22 cellular contexts compared by ENCODE assay signal in the genomic region with DNA sequence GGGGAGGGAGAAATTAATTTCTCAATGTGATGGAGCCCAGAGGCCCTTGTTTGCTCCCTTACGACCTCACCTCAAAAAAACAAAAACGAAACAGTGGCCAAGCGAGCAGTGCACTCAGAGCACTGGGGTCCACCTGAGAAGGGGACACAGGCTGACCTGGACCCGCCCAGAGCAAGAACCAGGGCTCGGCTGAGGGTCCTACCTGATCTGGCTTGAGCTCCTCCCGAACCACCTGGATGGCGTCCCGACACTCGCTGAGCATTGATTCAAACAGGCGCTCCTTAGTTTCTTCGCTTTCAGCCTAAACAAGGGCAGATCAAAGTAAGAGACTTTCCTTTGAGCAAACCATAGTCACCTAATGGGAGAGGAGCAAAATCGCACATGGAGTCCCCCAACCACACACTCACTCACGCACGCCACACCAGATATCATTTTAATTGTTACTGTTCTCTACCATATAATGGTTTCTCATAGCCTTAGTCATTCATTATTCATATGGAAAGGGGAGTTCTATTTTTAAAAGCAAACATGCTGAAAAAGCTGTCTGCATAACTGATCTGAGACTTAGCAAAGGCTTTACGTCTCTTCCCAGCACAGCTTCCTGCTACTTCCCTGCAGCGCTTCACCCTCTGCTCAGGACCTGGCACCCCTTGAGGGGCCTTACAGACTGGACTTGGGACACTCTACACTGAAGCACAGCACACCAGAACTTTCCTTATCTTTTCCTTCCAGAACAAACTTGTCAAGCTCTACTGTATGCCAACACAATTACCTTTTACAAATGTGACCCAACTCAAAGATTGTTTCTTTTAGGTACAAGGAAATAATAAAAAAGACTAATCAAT. TPM values are rescaled to one million over a fixed set of nuclear protein-coding genes. Genes with fewer than 3 reads are reported as not detected.
DNase-seq lines count a peak whose midpoint lies in the region; ATAC-seq, FAIRE-seq and TF ChIP-seq lines count a peak whose summit lies in the region.
"Had no signal": no experiment of that assay in that cellular context is flagged by ENCODE, and none has a peak within 500 bp of the region (broad histone marks: within the 10 kb centered on the region; RNA-seq: fewer than 3 reads in every experiment).

No MANE protein-coding gene starts in this region.

- TF ChIP-seq CTCF in LNCaP clone FGC (IDR thresholded peaks at IDR 0.05; ENCODE audit: control insufficient read depth, extremely low read depth, insufficient read depth) (no peak), endodermal cell (conservative IDR thresholded peaks at IDR 0.05) (no peak), neural progenitor cell (IDR thresholded peaks at IDR 0.05) (no peak)
- TF ChIP-seq CTCF in activated CD8-positive, alpha-beta T cell treated with anti-CD3 and anti-CD28 coated beads for 36 hours (IDR thresholded peaks at IDR 0.05) = no peak

- peaks cover 62% of the 10 kb centered on the region for H3K36me3 ChIP-seq in CD4-positive, alpha-beta memory T cell (ENCODE audit: insufficient read depth, low read length)
- peaks cover 87% of the 10 kb centered on the region for H3K36me3 ChIP-seq in endodermal cell (ENCODE audit: control insufficient read depth, insufficient read depth, low read length)
- H3K36me3 ChIP-seq in neural progenitor cell = peaks cover 5% of the 10 kb centered on the region

- H3K9ac ChIP-seq in endodermal cell (ENCODE audit: extremely low read depth, low read length, poor library complexity, severe bottlenecking) = no peak overlapping the region
- no peak overlapping the region for H3K9ac ChIP-seq in neural progenitor cell
- H3K9ac ChIP-seq: GM23248, KMS-11 had no signal

- H3K4me1 ChIP-seq in CD4-positive, alpha-beta memory T cell (ENCODE audit: insufficient read depth, low read length) = peaks cover 6% of the 10 kb centered on the region
- H3K4me1 ChIP-seq in endodermal cell (ENCODE audit: control insufficient read depth, insufficient read depth, low read length) (no peaks in the 10 kb centered on the region), neural progenitor cell (peaks cover 11% of the 10 kb centered on the region)
- H3K4me1 ChIP-seq: BE2C had no signal

- CTCF ChIA-PET in CD4-positive, alpha-beta memory T cell (lab: Charles Lee; ENCODE audit: partially characterized antibody) = no interaction called here
- CTCF ChIA-PET in activated CD8-positive, alpha-beta T cell treated with anti-CD3 and anti-CD28 coated beads for 36 hours (lab: Charles Lee) = interaction anchor here (0.7 to 1.8 kb wide), 4 partner anchors 31 to 253 kb away, joined by 3 to 5 read pairs (median 4); no protein-coding TSS in a partner anchor

- no peak overlapping the region for H3K27ac ChIP-seq in CD4-positive, alpha-beta memory T cell (ENCODE audit: low read depth, low read length)
- H3K27ac ChIP-seq in endodermal cell (ENCODE audit: low read depth, low read length) = no peak overlapping the region
- peak overlapping the region; percentile 66 for H3K27ac ChIP-seq in neural progenitor cell
- H3K27ac ChIP-seq: GM23248, KMS-11 had no signal

- DNase-seq in CD4-positive, alpha-beta memory T cell = no peak
- no peak for DNase-seq in LNCaP clone FGC (ENCODE audit: low read depth)
- no peak for DNase-seq in endodermal cell
- no peak for DNase-seq in neural progenitor cell (ENCODE audit: low spot score)
- no peak for DNase-seq in stimulated activated CD4-positive, alpha-beta T cell treated with anti-CD3 and anti-CD28 coated beads, Interleukin-12 subunit alpha, Interleukin-12 subunit beta, amount 100 ng/mL, for 4 hours
- DNase-seq in activated CD8-positive, alpha-beta T cell treated with anti-CD3 and anti-CD28 coated beads for 36 hours = no peak
- DNase-seq in G401 (ENCODE audit: low spot score) = no peak
- no peak for DNase-seq in HTR-8/SVneo (ENCODE audit: insufficient read length, low spot score)
- DNase-seq: activated CD4-positive, alpha-beta T cell treated with anti-CD3 and anti-CD28 coated beads, Interleukin-2, amount 50 U/mL, for 48 hours; activated effector memory CD4-positive, alpha-beta T cell treated with Interleukin-2 at 50 U/mL for 16 hours; BE2C; body of pancreas; DMS79 treated with DMSO at 0.1 percent for 48 hours; GM23248; hippocampal formation; left cardiac atrium; naive B cell; NCI-H1436; NCI-H446 had no signal

- peaks cover 15% of the 10 kb centered on the region for H3F3A ChIP-seq in neural progenitor cell (ENCODE audit: low read depth)

- H4K20me1 ChIP-seq in neural progenitor cell (ENCODE audit: low read depth) = no peaks in the 10 kb centered on the region

- peaks cover 14 to 23% (median 19%) of the 10 kb centered on the region in 4 donors for H3K4me1 Mint-ChIP-seq in CD4-positive, alpha-beta memory T cell
- H3K4me1 Mint-ChIP-seq in endodermal cell (no peaks in the 10 kb centered on the region), neural progenitor cell (peaks cover 4% of the 10 kb centered on the region)
- H3K4me1 Mint-ChIP-seq in activated CD8-positive, alpha-beta T cell treated with anti-CD3 and anti-CD28 coated beads for 36 hours (ENCODE audit: low read depth) = peaks cover 19% of the 10 kb centered on the region

- in situ Hi-C loops in G401 (cut with HindIII; ENCODE audit: low sequenced_read_pairs) = no loop called here

- no peak overlapping the region for H3K4me3 Mint-ChIP-seq in CD4-positive, alpha-beta memory T cell
- no peak overlapping the region for H3K4me3 Mint-ChIP-seq in endodermal cell
- no peak overlapping the region for H3K4me3 Mint-ChIP-seq in neural progenitor cell
- no peak overlapping the region for H3K4me3 Mint-ChIP-seq in activated CD8-positive, alpha-beta T cell treated with anti-CD3 and anti-CD28 coated beads for 36 hours
- H3K4me3 Mint-ChIP-seq: naive B cell had no signal

- H2AFZ ChIP-seq in neural progenitor cell (replicated peaks) = no peak overlapping the region
- H2AFZ ChIP-seq: GM23248 had no signal

- no peaks in the 10 kb centered on the region for H3K27me3 ChIP-seq in CD4-positive, alpha-beta memory T cell (ENCODE audit: insufficient read depth, low read length)
- H3K27me3 ChIP-seq in endodermal cell (ENCODE audit: control insufficient read depth, insufficient read depth, low read length, poor library complexity, severe bottlenecking) (no peaks in the 10 kb centered on the region), neural progenitor cell (no peaks in the 10 kb centered on the region)
- H3K27me3 ChIP-seq: BE2C, body of pancreas had no signal

- H3K9me3 Mint-ChIP-seq in CD4-positive, alpha-beta memory T cell = no peaks in the 10 kb centered on the region
- H3K9me3 Mint-ChIP-seq in endodermal cell (no peaks in the 10 kb centered on the region), neural progenitor cell (no peaks in the 10 kb centered on the region)
- no peaks in the 10 kb centered on the region for H3K9me3 Mint-ChIP-seq in activated CD8-positive, alpha-beta T cell treated with anti-CD3 and anti-CD28 coated beads for 36 hours
- H3K9me3 Mint-ChIP-seq: naive B cell had no signal

- H3K4me2 ChIP-seq in neural progenitor cell = peak overlapping the region; percentile 22
- H3K4me2 ChIP-seq: KMS-11 had no signal

- no peak overlapping the region for H3K4me3 ChIP-seq in CD4-positive, alpha-beta memory T cell (ENCODE audit: low read length in 2 of 2)
- H3K4me3 ChIP-seq in LNCaP clone FGC (ENCODE audit: low read depth, low read length) = peak overlapping the region; percentile 0; the same call in 1 of the 2 replicates
- H3K4me3 ChIP-seq in endodermal cell (ENCODE audit: low read length) = no peak overlapping the region
- no peak overlapping the region for H3K4me3 ChIP-seq in neural progenitor cell
- H3K4me3 ChIP-seq: body of pancreas, GM23248 had no signal

- no peak for FAIRE-seq in HTR-8/SVneo (lab: Jason Lieb, UNC)

- intact Hi-C loops in CD4-positive, alpha-beta memory T cell (cut with micrococcal nuclease) = no loop called here
- intact Hi-C loops in activated CD8-positive, alpha-beta T cell treated with anti-CD3 and anti-CD28 coated beads for 36 hours (cut with micrococcal nuclease) = no loop called here

- peaks cover 58 to 66% of the 10 kb centered on the region in 2 donors for H3K36me3 Mint-ChIP-seq in CD4-positive, alpha-beta memory T cell
- H3K36me3 Mint-ChIP-seq in endodermal cell (ENCODE audit: low read depth) = peaks cover 70% of the 10 kb centered on the region
- H3K36me3 Mint-ChIP-seq in neural progenitor cell = peaks cover 42% of the 10 kb centered on the region
- peaks cover 56% of the 10 kb centered on the region for H3K36me3 Mint-ChIP-seq in activated CD8-positive, alpha-beta T cell treated with anti-CD3 and anti-CD28 coated beads for 36 hours (ENCODE audit: low read depth)

- POLR2A ChIA-PET in CD4-positive, alpha-beta memory T cell (lab: Charles Lee; ENCODE audit: partially characterized antibody) = no interaction called here
- POLR2A ChIA-PET in activated CD8-positive, alpha-beta T cell treated with anti-CD3 and anti-CD28 coated beads for 36 hours (lab: Charles Lee) = interaction anchor here (0.6 to 1.6 kb wide), 6 partner anchors 8 to 382 kb away, joined by 3 to 6 read pairs (median 4); partner anchors contain the start of gene GALR2

- ATAC-seq in activated CD8-positive, alpha-beta T cell treated with anti-CD3 and anti-CD28 coated beads for 36 hours = no peak
- ATAC-seq: left cardiac atrium, SK-N-SH treated with all-trans-retinoic acid at 6 μM for 48 hours had no signal

- no peaks in the 10 kb centered on the region for H3K9me3 ChIP-seq in CD4-positive, alpha-beta memory T cell (ENCODE audit: control insufficient read depth in 1 of 2, low read length in 2 of 2)
- H3K9me3 ChIP-seq in endodermal cell (ENCODE audit: control insufficient read depth, low read length) (no peaks in the 10 kb centered on the region), neural progenitor cell (ENCODE audit: low read depth) (no peaks in the 10 kb centered on the region)
- H3K9me3 ChIP-seq: BE2C, body of pancreas had no signal

- 96% methylated on average over 11 to 16 of the region's 16 CpGs for WGBS in endodermal cell (ENCODE audit: insufficient coverage in 1 of 2, insufficient read length in 1 of 2), 2 experiments

- no peaks in the 10 kb centered on the region for H3K27me3 Mint-ChIP-seq in CD4-positive, alpha-beta memory T cell
- H3K27me3 Mint-ChIP-seq in endodermal cell (ENCODE audit: insufficient read depth) = no peaks in the 10 kb centered on the region
- peaks cover 2% of the 10 kb centered on the region for H3K27me3 Mint-ChIP-seq in neural progenitor cell (ENCODE audit: insufficient read depth, low read depth)
- H3K27me3 Mint-ChIP-seq in activated CD8-positive, alpha-beta T cell treated with anti-CD3 and anti-CD28 coated beads for 36 hours = no peaks in the 10 kb centered on the region
- H3K27me3 Mint-ChIP-seq: naive B cell had no signal

- H3K79me2 ChIP-seq in neural progenitor cell (ENCODE audit: low read depth) = no peaks in the 10 kb centered on the region

- H3K27ac Mint-ChIP-seq in CD4-positive, alpha-beta memory T cell = peak overlapping the region in 6 of 7 donors; percentile 19 to 74 (median 58)
- peak overlapping the region; percentile 40 for H3K27ac Mint-ChIP-seq in endodermal cell
- no peak overlapping the region for H3K27ac Mint-ChIP-seq in neural progenitor cell
- no peak overlapping the region for H3K27ac Mint-ChIP-seq in activated CD8-positive, alpha-beta T cell treated with anti-CD3 and anti-CD28 coated beads for 36 hours

RNA-seq across cellular contexts. Expression of gene SRP68, which starts 21.9 kb away (rescaled TPM):
- 10 to 100 TPM; 86.5 to 92.4 TPM for total RNA-seq in CD4-positive, alpha-beta memory T cell
- polyA plus RNA-seq in CD4-positive, alpha-beta memory T cell = 10 to 100 TPM; 59.1 to 84.9 TPM
- total RNA-seq in endodermal cell (10 to 100 TPM; 73.9 to 78.0 TPM), neural progenitor cell (ENCODE audit: low replicate concordance) (31.7 and 32.8 TPM in 2 replicates)
- polyA plus RNA-seq in endodermal cell (2013, experiment 1 of 2) = 63.0 TPM
- 58.3 TPM for polyA plus RNA-seq in endodermal cell (2013, experiment 2 of 2)
- total RNA-seq in activated CD8-positive, alpha-beta T cell treated with anti-CD3 and anti-CD28 coated beads for 36 hours = 100 to 1,000 TPM; 132 to 135 TPM
- total RNA-seq in G401 (2014; rRNA removed; shearing (Covaris generic)) = 73.7 and 87.2 TPM in 2 replicates

RNA-seq across cellular contexts. Expression of gene EVPL, which starts 23.3 kb away (rescaled TPM):
- total RNA-seq in CD4-positive, alpha-beta memory T cell = not detected
- polyA plus RNA-seq in CD4-positive, alpha-beta memory T cell = not detected
- under 1 TPM; 0.20 to 0.51 TPM for total RNA-seq in endodermal cell
- polyA plus RNA-seq in endodermal cell (2013, experiment 1 of 2) = 0.04 TPM
- not detected for polyA plus RNA-seq in endodermal cell (2013, experiment 2 of 2)
- not detected in 2 replicates for total RNA-seq in neural progenitor cell (ENCODE audit: low replicate concordance)
- under 1 TPM; 0.16 to 0.34 TPM for total RNA-seq in activated CD8-positive, alpha-beta T cell treated with anti-CD3 and anti-CD28 coated beads for 36 hours
- total RNA-seq in G401 (2014; rRNA removed; shearing (Covaris generic)) = 0.80 and 5.4 TPM in 2 replicates
- total RNA-seq: GM23248 had no signal
- polyA plus RNA-seq: GM23248 had no signal

RNA-seq across cellular contexts. Expression of gene GALR2, which starts 24.1 kb away (rescaled TPM):
- not detected for total RNA-seq in CD4-positive, alpha-beta memory T cell
- polyA plus RNA-seq in CD4-positive, alpha-beta memory T cell = under 1 TPM in 1 of 2 donors, not detected in 1; 0.37 TPM
- total RNA-seq in endodermal cell = not detected
- polyA plus RNA-seq in endodermal cell (2013, experiment 1 of 2) = not detected
- not detected for polyA plus RNA-seq in endodermal cell (2013, experiment 2 of 2)
- total RNA-seq in neural progenitor cell (ENCODE audit: low replicate concordance) = not detected in 2 replicates
- total RNA-seq in activated CD8-positive, alpha-beta T cell treated with anti-CD3 and anti-CD28 coated beads for 36 hours = 1 to 10 TPM; 1.6 to 2.1 TPM
- total RNA-seq in G401 (2014; rRNA removed; shearing (Covaris generic)) = 0.95 TPM in 1 of 2 replicates, not detected in the other
- total RNA-seq: GM23248, left cardiac atrium, subcutaneous adipose tissue had no signal

RNA-seq across cellular contexts. Expression of gene ZACN, which starts 28.5 kb away (rescaled TPM):
- under 1 TPM in 1 of 2 experiments, not detected in 1; 0.35 TPM for total RNA-seq in CD4-positive, alpha-beta memory T cell
- 1 to 10 TPM in 1 of 2 donors, not detected in 1; 1.0 TPM for polyA plus RNA-seq in CD4-positive, alpha-beta memory T cell
- total RNA-seq in endodermal cell (under 1 TPM in 1 of 2 donors, not detected in 1; 0.09 TPM), neural progenitor cell (ENCODE audit: low replicate concordance) (not detected in 2 replicates)
- polyA plus RNA-seq in endodermal cell (2013, experiment 1 of 2) = not detected
- not detected for polyA plus RNA-seq in endodermal cell (2013, experiment 2 of 2)
- 1 to 10 TPM; 2.3 to 3.0 TPM for total RNA-seq in activated CD8-positive, alpha-beta T cell treated with anti-CD3 and anti-CD28 coated beads for 36 hours
- total RNA-seq in G401 (2014; rRNA removed; shearing (Covaris generic)) = not detected in 2 replicates
- total RNA-seq: body of pancreas, GM23248, left cardiac atrium, subcutaneous adipose tissue had no signal

RNA-seq across cellular contexts. Expression of gene CDK3, which starts 49.8 kb away (rescaled TPM):
- 1 to 10 TPM; 9.6 to 9.7 TPM for total RNA-seq in CD4-positive, alpha-beta memory T cell
- 1 to 10 TPM; 1.0 to 1.1 TPM for polyA plus RNA-seq in CD4-positive, alpha-beta memory T cell
- total RNA-seq in endodermal cell (10 to 100 TPM in 1 of 2 donors, 1 to 10 TPM in 1; 7.3 to 11.7 TPM), neural progenitor cell (ENCODE audit: low replicate concordance) (3.0 and 6.8 TPM in 2 replicates)
- 14.7 TPM for polyA plus RNA-seq in endodermal cell (2013, experiment 1 of 2)
- polyA plus RNA-seq in endodermal cell (2013, experiment 2 of 2) = 10.5 TPM
- 1 to 10 TPM; 3.8 to 4.1 TPM for total RNA-seq in activated CD8-positive, alpha-beta T cell treated with anti-CD3 and anti-CD28 coated beads for 36 hours
- 0.68 and 2.5 TPM in 2 replicates for total RNA-seq in G401 (2014; rRNA removed; shearing (Covaris generic))

Comparison
In these comparisons a context has a peak if more than half of its experiments do, and no peak if none do; other contexts are left out.
1. H3K27ac Mint-ChIP-seq: peak in CD4-positive, alpha-beta memory T cell (6 of 7) and endodermal cell (single experiment); none in neural progenitor cell (single experiment) and activated CD8-positive, alpha-beta T cell treated with anti-CD3 and anti-CD28 coated beads for 36 hours (single experiment).